24 cellular contexts compared by ENCODE assay signal in genomic region chr1:57591854-57592253, GRCh38.
DNase-seq lines count a peak whose midpoint lies in the region; ATAC-seq, FAIRE-seq and TF ChIP-seq lines count a peak whose summit lies in the region.
"Had no signal": no experiment of that assay in that cellular context is flagged by ENCODE, and none has a peak within 500 bp of the region (broad histone marks: within the 10 kb centered on the region; RNA-seq: fewer than 3 reads in every experiment).

No MANE protein-coding gene starts in this region.

- peak overlapping the region; percentile 11 for H3K4me2 ChIP-seq in keratinocyte (ENCODE audit: control insufficient read depth, extremely low read depth, insufficient read depth, low read depth, low read length)
- H3K4me2 ChIP-seq: BLaER1 had no signal

- H3K27me3 Mint-ChIP-seq in endodermal cell (ENCODE audit: insufficient read depth), result peaks cover 15% of the 10 kb centered on the region

- peak; percentile 84 for FAIRE-seq in keratinocyte (lab: Jason Lieb, UNC)
- FAIRE-seq: GM12878, GM18507 had no signal

- intact Hi-C loops in upper lobe of right lung (cut with DNase I), result no loop called here

- no peak for ATAC-seq in upper lobe of right lung
- ATAC-seq: GM12878, Panc1 had no signal

- no peak overlapping the region for H3K9ac ChIP-seq in endodermal cell (ENCODE audit: extremely low read depth, low read length, poor library complexity, severe bottlenecking)
- H3K9ac ChIP-seq in keratinocyte (ENCODE audit: control insufficient read depth, extremely low read depth, insufficient read depth, low read length), result no peak overlapping the region
- H3K9ac ChIP-seq: BLaER1, GM23248 had no signal

- no peaks in the 10 kb centered on the region for H3K9me1 ChIP-seq in keratinocyte (ENCODE audit: control insufficient read depth, extremely low read depth, insufficient read depth, low read length)

- TF ChIP-seq CTCF in endodermal cell (conservative IDR thresholded peaks at IDR 0.05) (no peak), keratinocyte (optimal IDR thresholded peaks at IDR 0.05 in 1 of 3, IDR thresholded peaks at IDR 0.05 in 1 of 3, conservative IDR thresholded peaks at IDR 0.05 in 1 of 3; ENCODE audit: extremely low read depth in 1 of 3, insufficient read depth in 2 of 3, low read length in 3 of 3) (no peak), upper lobe of right lung (IDR thresholded peaks at IDR 0.05) (no peak)

- H3K9me3 ChIP-seq in endodermal cell (ENCODE audit: control insufficient read depth, low read length) (no peaks in the 10 kb centered on the region), keratinocyte (ENCODE audit: control insufficient read depth, low read depth, low read length) (no peaks in the 10 kb centered on the region), upper lobe of right lung (no peaks in the 10 kb centered on the region)
- H3K9me3 ChIP-seq: BLaER1, HAP-1, SJSA1 had no signal

- no peaks in the 10 kb centered on the region for H4K20me1 ChIP-seq in keratinocyte (ENCODE audit: control insufficient read depth, extremely low read depth, insufficient read depth, low read length)
- H4K20me1 ChIP-seq: BLaER1 had no signal

- no peak overlapping the region for H2AFZ ChIP-seq in keratinocyte (ENCODE audit: control insufficient read depth, low read length)
- H2AFZ ChIP-seq: GM23248 had no signal

- DNase-seq in ELF-1 (ENCODE audit: low read depth, low spot score) (peak; percentile 53), NCI-H82 (lab: John Stamatoyannopoulos, UW) (peak; percentile 95), endodermal cell (peak; percentile 59), keratinocyte (ENCODE audit: low read depth, low spot score) (peak; percentile 91), midbrain (lab: John Stamatoyannopoulos, UW) (no peak), upper lobe of right lung (no peak), ecto neural progenitor cell (ENCODE audit: low spot score) (no peak), NCI-H446 (lab: John Stamatoyannopoulos, UW) (no peak)
- DNase-seq: CD4-positive, alpha-beta T cell; COR-L47; DMS79; GM23248; KBM-7; NCI-H1092; NCI-H1436; NCI-H187 treated with DMSO at 0.1 percent for 48 hours; NCI-H2107; NCI-H69 had no signal

- peaks cover 41% of the 10 kb centered on the region for H3K4me1 Mint-ChIP-seq in endodermal cell

- no peaks in the 10 kb centered on the region for H3K79me2 ChIP-seq in keratinocyte (ENCODE audit: control insufficient read depth, insufficient read depth, low read length)

- H3K4me3 Mint-ChIP-seq in endodermal cell, result no peak overlapping the region
- H3K4me3 Mint-ChIP-seq: CD4-positive, alpha-beta T cell had no signal

- H3K27me3 ChIP-seq in endodermal cell (ENCODE audit: control insufficient read depth, insufficient read depth, low read length, poor library complexity, severe bottlenecking) (peaks cover 5% of the 10 kb centered on the region), keratinocyte (ENCODE audit: control insufficient read depth, extremely low read depth, insufficient read depth, low read length) (no peaks in the 10 kb centered on the region), upper lobe of right lung (no peaks in the 10 kb centered on the region)
- H3K27me3 ChIP-seq: BLaER1, SJSA1 had no signal

- no peak overlapping the region for H3K27ac ChIP-seq in endodermal cell (ENCODE audit: low read depth, low read length)
- peak overlapping the region; percentile 48 for H3K27ac ChIP-seq in keratinocyte (ENCODE audit: control insufficient read depth, insufficient read depth, low read length)
- no peak overlapping the region for H3K27ac ChIP-seq in upper lobe of right lung
- H3K27ac ChIP-seq: BLaER1, GM23248, SJSA1 had no signal

- H3K36me3 Mint-ChIP-seq in endodermal cell (ENCODE audit: low read depth), result no peaks in the 10 kb centered on the region

- dilution Hi-C loops in keratinocyte (cut with MboI; ENCODE audit: extremely low pct_ligation_motif_present, low sequenced_read_pairs), result no loop called here

- H3K4me3 ChIP-seq in endodermal cell (ENCODE audit: low read length) (no peak overlapping the region), keratinocyte (ENCODE audit: control insufficient read depth in 2 of 3, extremely low read depth in 1 of 3, insufficient read depth in 2 of 3, low read depth in 1 of 3, low read length in 3 of 3) (no peak overlapping the region), upper lobe of right lung (no peak overlapping the region)
- H3K4me3 ChIP-seq: BLaER1, GM12878, GM23248, HAP-1, SJSA1 had no signal

- H3K36me3 ChIP-seq in endodermal cell (ENCODE audit: control insufficient read depth, insufficient read depth, low read length), result no peaks in the 10 kb centered on the region
- no peaks in the 10 kb centered on the region for H3K36me3 ChIP-seq in keratinocyte (ENCODE audit: control insufficient read depth in 2 of 2, extremely low read depth in 1 of 2, insufficient read depth in 2 of 2, low read length in 2 of 2)
- no peaks in the 10 kb centered on the region for H3K36me3 ChIP-seq in upper lobe of right lung
- H3K36me3 ChIP-seq: BLaER1, HAP-1, SJSA1 had no signal

- no peaks in the 10 kb centered on the region for H3K9me3 Mint-ChIP-seq in endodermal cell
- H3K9me3 Mint-ChIP-seq: CD4-positive, alpha-beta T cell had no signal

- no peak overlapping the region for H3K27ac Mint-ChIP-seq in endodermal cell
- H3K27ac Mint-ChIP-seq: CD4-positive, alpha-beta T cell had no signal

- WGBS in endodermal cell (ENCODE audit: insufficient coverage in 1 of 2, insufficient read length in 1 of 2), 2 experiments, result 96% methylated on average over 2 of the region's 2 CpGs; no CpG with 5 or more reads in 1 of the 2 experiments

- peaks cover 6% of the 10 kb centered on the region for H3K4me1 ChIP-seq in endodermal cell (ENCODE audit: control insufficient read depth, insufficient read depth, low read length)
- H3K4me1 ChIP-seq in keratinocyte (ENCODE audit: control insufficient read depth, extremely low read depth, insufficient read depth, low read length), result peaks cover 19% of the 10 kb centered on the region
- no peaks in the 10 kb centered on the region for H3K4me1 ChIP-seq in upper lobe of right lung
- H3K4me1 ChIP-seq: BLaER1, HAP-1, SJSA1 had no signal

Comparison
In these comparisons a context has a peak if more than half of its experiments do, and no peak if none do; other contexts are left out.
1. DNase-seq: peak in ELF-1 (single experiment), NCI-H82 (single experiment), endodermal cell (single experiment) and keratinocyte (single experiment); none in midbrain (single experiment), upper lobe of right lung (single experiment), ecto neural progenitor cell (single experiment) and NCI-H446 (0 of 2).